In genomic region chr17:7021993-7022778, GRCh38 we compare ENCODE assay signal across 1 cellular context.
TF ChIP-seq lines count a peak whose summit lies in the region.

No MANE protein-coding gene starts in this region.

TF ChIP-seq in K562, 482 proteins besides CTCF, POLR2A, EP300 and RAD21 (continues in another document):
- TF ChIP-seq ETS1 (conservative IDR thresholded peaks at IDR 0.05; ENCODE audit: control insufficient read depth, low read depth, low read length) (0 out of 2 replicates have a peak, but pooled peaks have one; percentile 29), ZNF280A (IDR thresholded peaks at IDR 0.05; ENCODE audit: low read depth, partially characterized antibody) (no peak), SMARCB1 (IDR thresholded peaks at IDR 0.05; ENCODE audit: insufficient read length, low read depth) (no peak), CXXC5 (CRISPR knock-in tag; IDR thresholded peaks at IDR 0.05) (peak; percentile 25; the same call in 1 of the 2 replicates), ZNF12 (CRISPR knock-in tag; IDR thresholded peaks at IDR 0.05) (no peak), PML (IDR thresholded peaks at IDR 0.05; ENCODE audit: low read length) (no peak), HNRNPL (IDR thresholded peaks at IDR 0.05; ENCODE audit: low read depth, low read length) (no peak), L3MBTL2 (IDR thresholded peaks at IDR 0.05) (peak; percentile 44; the same call in 1 of the 2 replicates), ZFX (CRISPR knock-in tag; IDR thresholded peaks at IDR 0.05) (0 out of 2 replicates have a peak, but pooled peaks have one; percentile 4), ZNF592 (IDR thresholded peaks at IDR 0.05) (0 out of 2 replicates have a peak, but pooled peaks have one; percentile 25), ZBTB33 (CRISPR knock-in tag; IDR thresholded peaks at IDR 0.05) (peak; percentile 42; the same call in 1 of the 2 replicates), FOXJ2 (tag; IDR thresholded peaks at IDR 0.05) (no peak), ATF2 (CRISPR knock-in tag; IDR thresholded peaks at IDR 0.05) (no peak), NBN (IDR thresholded peaks at IDR 0.05; ENCODE audit: low read depth) (no peak), YY1 (IDR thresholded peaks at IDR 0.05; ENCODE audit: borderline replicate concordance in 1 of 3, control insufficient read depth in 1 of 3, extremely low read depth in 1 of 3, insufficient read depth in 3 of 3, insufficient read length in 1 of 3, insufficient replicate concordance in 2 of 3, low read depth in 1 of 3, low read length in 2 of 3) (peak in 1 of 3 experiments; percentile 53), SMC3 (conservative IDR thresholded peaks at IDR 0.05; ENCODE audit: insufficient read depth, low read depth, low read length) (peak; percentile 84), NRF1 (conservative IDR thresholded peaks at IDR 0.05 in 1 of 2, IDR thresholded peaks at IDR 0.05 in 1 of 2) (peak in 1 of 2 experiments; percentile 38; a peak in 2 of 4 replicates), RBM22 (IDR thresholded peaks at IDR 0.05; ENCODE audit: low read depth, low read length, poor library complexity, severe bottlenecking) (no peak), NFIC (IDR thresholded peaks at IDR 0.05) (peak; percentile 42; the same call in 1 of the 2 replicates), ZNF224 (CRISPR knock-in tag; IDR thresholded peaks at IDR 0.05) (no peak), HOMEZ (CRISPR knock-in tag; IDR thresholded peaks at IDR 0.05) (no peak), STAG1 (CRISPR knock-in tag; IDR thresholded peaks at IDR 0.05; ENCODE audit: borderline replicate concordance) (peak; percentile 69; the same call in 1 of the 2 replicates), KLF1 (tag; IDR thresholded peaks at IDR 0.05) (no peak), ARID2 (IDR thresholded peaks at IDR 0.05) (0 out of 2 replicates have a peak, but pooled peaks have one; percentile 30), HMGN3 (IDR thresholded peaks at IDR 0.05; ENCODE audit: borderline replicate concordance, extremely low read depth, insufficient read length, low read depth, low read length) (peak; percentile 33), RB1 (IDR thresholded peaks at IDR 0.05; ENCODE audit: low read depth) (peak; percentile 87), VEZF1 (CRISPR knock-in tag; IDR thresholded peaks at IDR 0.05) (peak; percentile 36; the same call in 1 of the 2 replicates), E2F6 (IDR thresholded peaks at IDR 0.05; ENCODE audit: borderline replicate concordance in 1 of 2, extremely low read depth in 1 of 2, insufficient read depth in 1 of 2, insufficient read length in 1 of 2, low read depth in 1 of 2, low read length in 1 of 2, poor library complexity in 1 of 2, severe bottlenecking in 1 of 2) (peak; percentile 43 to 80), HMG20A (CRISPR knock-in tag; conservative IDR thresholded peaks at IDR 0.05) (no peak), ZNF140 (CRISPR knock-in tag; IDR thresholded peaks at IDR 0.05) (no peak), TARDBP (IDR thresholded peaks at IDR 0.05) (0 out of 2 replicates have a peak, but pooled peaks have one; percentile 21), ZNF75A (CRISPR knock-in tag; IDR thresholded peaks at IDR 0.05) (no peak), COPS2 (conservative IDR thresholded peaks at IDR 0.05) (no peak), ZSCAN32 (CRISPR knock-in tag; IDR thresholded peaks at IDR 0.05) (no peak), CTBP1 (IDR thresholded peaks at IDR 0.05; ENCODE audit: borderline replicate concordance) (peak; percentile 43), HSF4 (CRISPR knock-in tag; IDR thresholded peaks at IDR 0.05; ENCODE audit: borderline replicate concordance) (no peak), RREB1 (CRISPR knock-in tag; IDR thresholded peaks at IDR 0.05) (no peak), RBFOX2 (IDR thresholded peaks at IDR 0.05; ENCODE audit: low read depth, low read length) (peak; percentile 64), CBFA2T2 (conservative IDR thresholded peaks at IDR 0.05) (0 out of 2 replicates have a peak, but pooled peaks have one; percentile 2), NCOA6 (IDR thresholded peaks at IDR 0.05) (peak; percentile 54; the same call in 1 of the 2 replicates), POLR2G (IDR thresholded peaks at IDR 0.05; ENCODE audit: low read depth, low read length) (peak; percentile 68)
